Comparison of ENCODE assay signal across 16 cellular contexts in genomic region chr2:74387346-74387745, GRCh38. TPM values are rescaled to one million over a fixed set of nuclear protein-coding genes. Genes with fewer than 3 reads are reported as not detected.
A peak's percentile ranks its signal among the peaks of the same experiment; 100 is the strongest.
DNase-seq lines count a peak whose midpoint lies in the region.
"Had no signal": no experiment of that assay in that cellular context is flagged by ENCODE, and none has a peak within 500 bp of the region (broad histone marks: within the 10 kb centered on the region; RNA-seq: fewer than 3 reads in every experiment).

No MANE protein-coding gene starts in this region.

- H3K27me3 ChIP-seq in layer of hippocampus (ENCODE audit: control insufficient read depth, insufficient read depth, low read length) = no peaks in the 10 kb centered on the region
- H3K27me3 ChIP-seq: adrenal gland, BLaER1, SJCRH30, spleen had no signal

- peak overlapping the region; percentile 67 for H3K27ac ChIP-seq in layer of hippocampus (ENCODE audit: low read depth, low read length)
- H3K27ac ChIP-seq: BLaER1, SJCRH30, spleen had no signal

- DNase-seq in AG08395 (ENCODE audit: low spot score) = peak; percentile 50
- peak; percentile 25 for DNase-seq in ELR (ENCODE audit: low read depth)
- peak; percentile 21 for DNase-seq in amniotic epithelial cell (ENCODE audit: low read depth)
- no peak for DNase-seq in NCI-H1417 treated with DMSO at 0.1 percent for 48 hours (lab: John Stamatoyannopoulos, UW)
- DNase-seq in H4 (ENCODE audit: low spot score) = no peak
- no peak for DNase-seq in NCI-H128 (lab: John Stamatoyannopoulos, UW; ENCODE audit: unreplicated experiment)
- no peak for DNase-seq in activated gamma-delta T cell treated with Interleukin-2 at 50 U/mL for 16 hours
- DNase-seq: adrenal gland, erythroblast, NCI-H1417, NCI-H2227 treated with DMSO at 0.1 percent for 48 hours, SJCRH30, spleen, T1000 had no signal

RNA-seq across cellular contexts. Expression of gene DCTN1, which starts 7.2 kb away (rescaled TPM):
- 55.1 and 67.2 TPM in 2 replicates for total RNA-seq in H4 (2014; rRNA removed; shearing (Covaris generic))

RNA-seq across cellular contexts. Expression of gene C2orf81, which starts 34.1 kb away (rescaled TPM):
- total RNA-seq in H4 (2014; rRNA removed; shearing (Covaris generic)) = 0.53 and 0.70 TPM in 2 replicates

RNA-seq across cellular contexts. Expression of gene WDR54, which starts 34.2 kb away (rescaled TPM):
- total RNA-seq in H4 (2014; rRNA removed; shearing (Covaris generic)) = 32.6 and 43.4 TPM in 2 replicates

RNA-seq across cellular contexts. Expression of gene SLC4A5, which starts 44.1 kb away (rescaled TPM):
- 0.02 and 0.23 TPM in 2 replicates for total RNA-seq in H4 (2014; rRNA removed; shearing (Covaris generic))

RNA-seq across cellular contexts. Expression of gene RTKN, which starts 54.4 kb away (rescaled TPM):
- total RNA-seq in H4 (2014; rRNA removed; shearing (Covaris generic)) = 9.4 and 10.5 TPM in 2 replicates

Comparison
In these comparisons a context has a peak if more than half of its experiments do, and no peak if none do; other contexts are left out.
1. DNase-seq: peak in AG08395 (single experiment), ELR (single experiment) and amniotic epithelial cell (single experiment); none in NCI-H1417 treated with DMSO at 0.1 percent for 48 hours (single experiment), H4 (single experiment), NCI-H128 (single experiment) and activated gamma-delta T cell treated with Interleukin-2 at 50 U/mL for 16 hours (single experiment).